Comparison of ENCODE assay signal across 1 cellular context in the genomic region with DNA sequence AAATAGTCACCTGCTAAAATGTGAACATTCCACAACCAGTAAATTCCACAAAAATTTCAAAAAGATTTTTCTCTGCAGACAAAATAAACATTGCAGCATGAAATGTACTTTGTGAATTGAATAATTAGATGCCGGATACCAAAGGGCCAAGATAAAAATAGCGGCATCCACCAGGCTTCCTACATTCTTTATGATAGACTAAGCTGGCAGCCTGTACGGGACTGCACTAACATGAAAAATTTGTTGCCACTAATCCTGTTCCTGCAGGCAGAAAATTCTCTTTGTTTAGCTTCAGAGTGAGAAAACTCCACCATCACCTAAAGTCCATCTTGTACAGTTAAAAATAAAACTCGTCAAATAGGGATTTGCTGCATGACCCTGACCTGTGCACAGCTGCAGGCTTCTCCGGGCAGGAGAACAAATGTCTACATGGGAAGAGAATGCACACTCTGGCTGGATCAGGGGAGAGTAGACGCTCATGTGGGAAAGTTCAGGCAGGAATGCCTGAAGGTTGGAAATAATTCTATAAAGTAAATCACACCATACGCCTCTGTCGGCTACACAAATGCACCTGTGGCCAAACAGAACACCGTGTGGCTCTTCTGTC.
TF ChIP-seq lines count a peak whose summit lies in the region.

No MANE protein-coding gene starts in this region.

TF ChIP-seq in IMR-90, 13 proteins besides CTCF, POLR2A, EP300 and RAD21:
- TF ChIP-seq, protein P1, sequence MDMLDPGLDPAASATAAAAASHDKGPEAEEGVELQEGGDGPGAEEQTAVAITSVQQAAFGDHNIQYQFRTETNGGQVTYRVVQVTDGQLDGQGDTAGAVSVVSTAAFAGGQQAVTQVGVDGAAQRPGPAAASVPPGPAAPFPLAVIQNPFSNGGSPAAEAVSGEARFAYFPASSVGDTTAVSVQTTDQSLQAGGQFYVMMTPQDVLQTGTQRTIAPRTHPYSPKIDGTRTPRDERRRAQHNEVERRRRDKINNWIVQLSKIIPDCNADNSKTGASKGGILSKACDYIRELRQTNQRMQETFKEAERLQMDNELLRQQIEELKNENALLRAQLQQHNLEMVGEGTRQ (IDR thresholded peaks at IDR 0.05; ENCODE audit: low read depth, low read length): no peak
- TF ChIP-seq MAZ (IDR thresholded peaks at IDR 0.05; ENCODE audit: borderline replicate concordance, low read depth, low read length) (no peak), RCOR1 (IDR thresholded peaks at IDR 0.05; ENCODE audit: insufficient replicate concordance, low read length) (no peak), MAFK (IDR thresholded peaks at IDR 0.05; ENCODE audit: low read depth, low read length) (no peak), FOS (IDR thresholded peaks at IDR 0.05; ENCODE audit: low read depth, low read length) (no peak), MXI1 (IDR thresholded peaks at IDR 0.05; ENCODE audit: borderline replicate concordance, low read depth, low read length) (no peak), CHD1 (IDR thresholded peaks at IDR 0.05; ENCODE audit: low read depth, low read length) (no peak)
